Comparison of ENCODE assay signal across 8 cellular contexts in genomic region chr18:79246309-79247108, GRCh38.
A peak's percentile ranks its signal among the peaks of the same experiment; 100 is the strongest.
DNase-seq lines count a peak whose midpoint lies in the region; ATAC-seq and TF ChIP-seq lines count a peak whose summit lies in the region.

No MANE protein-coding gene starts in this region.

- H3K27me3 ChIP-seq in Karpas-422 (ENCODE audit: low read length): no peaks in the 10 kb centered on the region
- H3K27me3 ChIP-seq in gastroesophageal sphincter: no peaks in the 10 kb centered on the region
- no peaks in the 10 kb centered on the region for H3K27me3 ChIP-seq in upper lobe of left lung

- no peaks in the 10 kb centered on the region for H3K9me2 ChIP-seq in Karpas-422 (replicated peaks; ENCODE audit: insufficient read depth, low read length)

- DNase-seq in ELF-1 (ENCODE audit: low read depth, low spot score) (peak; percentile 94), Karpas-422 (peak; percentile 86), SK-N-MC (ENCODE audit: low read depth, low spot score) (no peak), pons (ENCODE audit: low spot score) (peak; percentile 83), upper lobe of left lung (peak; percentile 67 to 95)
- peak; percentile 12 to 39 (median 21) for DNase-seq in activated naive CD4-positive, alpha-beta T cell (lab: John Stamatoyannopoulos, UW)

- no peaks in the 10 kb centered on the region for H4K20me1 ChIP-seq in Karpas-422 (ENCODE audit: insufficient read depth, low read depth, low read length)

- H3K9me3 ChIP-seq in Karpas-422 (ENCODE audit: low read length): no peaks in the 10 kb centered on the region
- no peaks in the 10 kb centered on the region for H3K9me3 ChIP-seq in SK-N-MC (ENCODE audit: low read depth, low read length)
- H3K9me3 ChIP-seq in gastroesophageal sphincter: no peaks in the 10 kb centered on the region
- no peaks in the 10 kb centered on the region for H3K9me3 ChIP-seq in upper lobe of left lung

- H3K27ac ChIP-seq in Karpas-422 (ENCODE audit: low read length): no peak overlapping the region
- no peak overlapping the region; the same call in 1 of the 2 replicates for H3K27ac ChIP-seq in SK-N-MC
- H3K27ac ChIP-seq in gastroesophageal sphincter: peak overlapping the region in 1 of 4 donors; percentile 9
- H3K27ac ChIP-seq in upper lobe of left lung: no peak overlapping the region

- H3K4me3 ChIP-seq in Karpas-422 (ENCODE audit: low read length) (peak overlapping the region; percentile 33), SK-N-MC (peak overlapping the region; percentile 74), gastroesophageal sphincter (no peak overlapping the region), upper lobe of left lung (no peak overlapping the region)

- TF ChIP-seq POLR2A in gastroesophageal sphincter (IDR thresholded peaks at IDR 0.05): no peak
- no peak for TF ChIP-seq POLR2A in upper lobe of left lung (IDR thresholded peaks at IDR 0.05)

- H3K9ac ChIP-seq in Karpas-422 (ENCODE audit: low read length) (0 out of 2 replicates have a peak overlapping the region, but pooled peaks have one; percentile 11), SK-N-MC (ENCODE audit: insufficient read length) (no peak overlapping the region)

- H2AFZ ChIP-seq in Karpas-422 (ENCODE audit: low read length): no peak overlapping the region

- peaks cover 89% of the 10 kb centered on the region for H3K79me2 ChIP-seq in Karpas-422 (ENCODE audit: low read length)

- peak; percentile 99 for ATAC-seq in GM21825 (IDR thresholded peaks at IDR 0.05; ENCODE audit: unreplicated experiment)
- peak; percentile 91 for ATAC-seq in gastroesophageal sphincter
- ATAC-seq in upper lobe of left lung (ENCODE audit: low FRiP score in 2 of 2): peak; percentile 92 to 97

- H3K36me3 ChIP-seq in Karpas-422 (ENCODE audit: insufficient read depth, low read length): no peaks in the 10 kb centered on the region
- H3K36me3 ChIP-seq in SK-N-MC (ENCODE audit: insufficient read depth, low read length): no peaks in the 10 kb centered on the region
- no peaks in the 10 kb centered on the region for H3K36me3 ChIP-seq in gastroesophageal sphincter
- H3K36me3 ChIP-seq in upper lobe of left lung: no peaks in the 10 kb centered on the region

- peaks cover 41% of the 10 kb centered on the region for H3K4me1 ChIP-seq in Karpas-422 (ENCODE audit: low read length)
- H3K4me1 ChIP-seq in gastroesophageal sphincter: peaks cover 0 to 8% (median 0%) of the 10 kb centered on the region in 3 donors
- H3K4me1 ChIP-seq in upper lobe of left lung: peaks cover 0 to 7% (median 1%) of the 10 kb centered on the region in 4 donors

- TF ChIP-seq CTCF in gastroesophageal sphincter (IDR thresholded peaks at IDR 0.05): peak; percentile 65 to 96 (median 86)
- TF ChIP-seq CTCF in upper lobe of left lung (IDR thresholded peaks at IDR 0.05): peak; percentile 84 to 96 (median 90)

- WGBS in gastroesophageal sphincter (ENCODE audit: low coverage in 1 of 2), 2 donors: 45 to 48% methylated on average over 3 to 10 of the region's 31 CpGs
- 19 to 20% methylated on average over 28 to 30 of the region's 31 CpGs for WGBS in upper lobe of left lung, 2 donors

- peak overlapping the region; percentile 57 for H3K4me2 ChIP-seq in Karpas-422 (ENCODE audit: low read depth, low read length, poor library complexity, severe bottlenecking)

- TF ChIP-seq EP300 in gastroesophageal sphincter (IDR thresholded peaks at IDR 0.05): no peak
- TF ChIP-seq EP300 in upper lobe of left lung (IDR thresholded peaks at IDR 0.05): no peak

Comparison
In these comparisons a context has a peak if more than half of its experiments do, and no peak if none do; other contexts are left out.
1. H3K4me3 ChIP-seq: peak in Karpas-422 (single experiment) and SK-N-MC (single experiment); none in gastroesophageal sphincter (0 of 2) and upper lobe of left lung (0 of 4).
2. Peak in every context shown above with its lines, with median percentiles within 50 percentile points of each other: ATAC-seq.